ENCODE assay signal across 1 cellular context in the genomic region with DNA sequence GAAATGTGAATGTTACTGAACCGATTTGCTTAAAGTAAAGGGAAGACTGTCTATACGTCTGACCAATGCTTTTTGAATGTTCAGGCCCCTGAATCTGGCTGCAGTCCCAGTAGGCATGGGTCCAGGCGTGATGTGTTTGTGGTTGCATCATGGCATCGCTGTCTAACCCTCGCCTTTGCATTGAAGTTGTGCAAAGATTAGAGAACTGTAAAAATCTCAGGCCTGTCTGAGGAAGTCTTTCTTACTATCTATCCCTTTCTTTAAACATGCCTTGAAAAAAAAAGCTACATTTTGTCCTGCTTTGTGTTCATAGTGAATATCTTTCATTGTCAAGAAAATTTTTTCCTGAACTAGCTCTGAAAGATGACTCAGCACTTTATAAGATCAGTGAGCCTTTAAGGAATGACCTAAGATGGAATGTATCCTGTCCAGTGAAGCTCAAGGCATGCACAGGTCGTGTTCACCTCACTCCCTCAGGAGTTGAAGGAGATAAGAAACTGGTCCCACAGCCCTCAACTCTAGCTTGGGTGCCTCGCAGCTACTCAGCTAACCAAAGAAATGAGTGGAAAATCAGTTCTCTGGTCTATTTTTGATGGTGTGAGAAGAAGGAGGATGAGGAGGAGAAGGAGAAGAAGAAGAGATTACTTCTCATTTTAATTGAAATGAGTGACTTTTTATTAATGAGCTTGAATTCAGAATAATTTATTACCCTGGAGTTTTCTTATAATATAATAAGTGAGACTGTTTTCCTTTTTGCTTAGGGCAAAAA.
TF ChIP-seq lines count a peak whose summit lies in the region.

No MANE protein-coding gene starts in this region.

TF ChIP-seq in HEK293, 187 proteins besides CTCF, POLR2A, EP300 and RAD21 (continued from another document and continues in another):
- TF ChIP-seq, protein P1, sequence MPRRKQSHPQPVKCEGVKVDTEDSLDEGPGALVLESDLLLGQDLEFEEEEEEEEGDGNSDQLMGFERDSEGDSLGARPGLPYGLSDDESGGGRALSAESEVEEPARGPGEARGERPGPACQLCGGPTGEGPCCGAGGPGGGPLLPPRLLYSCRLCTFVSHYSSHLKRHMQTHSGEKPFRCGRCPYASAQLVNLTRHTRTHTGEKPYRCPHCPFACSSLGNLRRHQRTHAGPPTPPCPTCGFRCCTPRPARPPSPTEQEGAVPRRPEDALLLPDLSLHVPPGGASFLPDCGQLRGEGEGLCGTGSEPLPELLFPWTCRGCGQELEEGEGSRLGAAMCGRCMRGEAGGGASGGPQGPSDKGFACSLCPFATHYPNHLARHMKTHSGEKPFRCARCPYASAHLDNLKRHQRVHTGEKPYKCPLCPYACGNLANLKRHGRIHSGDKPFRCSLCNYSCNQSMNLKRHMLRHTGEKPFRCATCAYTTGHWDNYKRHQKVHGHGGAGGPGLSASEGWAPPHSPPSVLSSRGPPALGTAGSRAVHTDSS (tag by site-specific recombination; IDR thresholded peaks at IDR 0.05): peak; percentile 65
- no peak for TF ChIP-seq ZFP3 (tag by site-specific recombination; IDR thresholded peaks at IDR 0.05; ENCODE audit: low read depth)
- no peak for TF ChIP-seq KLF1 (tag by site-specific recombination; IDR thresholded peaks at IDR 0.05)
- peak; percentile 82 for TF ChIP-seq ZBTB17 (tag by site-specific recombination; IDR thresholded peaks at IDR 0.05)
- TF ChIP-seq ZNF558 (tag by site-specific recombination; IDR thresholded peaks at IDR 0.05): peak; percentile 78
- TF ChIP-seq ZNF18 (tag by site-specific recombination; IDR thresholded peaks at IDR 0.05): no peak
- TF ChIP-seq, protein P2, sequence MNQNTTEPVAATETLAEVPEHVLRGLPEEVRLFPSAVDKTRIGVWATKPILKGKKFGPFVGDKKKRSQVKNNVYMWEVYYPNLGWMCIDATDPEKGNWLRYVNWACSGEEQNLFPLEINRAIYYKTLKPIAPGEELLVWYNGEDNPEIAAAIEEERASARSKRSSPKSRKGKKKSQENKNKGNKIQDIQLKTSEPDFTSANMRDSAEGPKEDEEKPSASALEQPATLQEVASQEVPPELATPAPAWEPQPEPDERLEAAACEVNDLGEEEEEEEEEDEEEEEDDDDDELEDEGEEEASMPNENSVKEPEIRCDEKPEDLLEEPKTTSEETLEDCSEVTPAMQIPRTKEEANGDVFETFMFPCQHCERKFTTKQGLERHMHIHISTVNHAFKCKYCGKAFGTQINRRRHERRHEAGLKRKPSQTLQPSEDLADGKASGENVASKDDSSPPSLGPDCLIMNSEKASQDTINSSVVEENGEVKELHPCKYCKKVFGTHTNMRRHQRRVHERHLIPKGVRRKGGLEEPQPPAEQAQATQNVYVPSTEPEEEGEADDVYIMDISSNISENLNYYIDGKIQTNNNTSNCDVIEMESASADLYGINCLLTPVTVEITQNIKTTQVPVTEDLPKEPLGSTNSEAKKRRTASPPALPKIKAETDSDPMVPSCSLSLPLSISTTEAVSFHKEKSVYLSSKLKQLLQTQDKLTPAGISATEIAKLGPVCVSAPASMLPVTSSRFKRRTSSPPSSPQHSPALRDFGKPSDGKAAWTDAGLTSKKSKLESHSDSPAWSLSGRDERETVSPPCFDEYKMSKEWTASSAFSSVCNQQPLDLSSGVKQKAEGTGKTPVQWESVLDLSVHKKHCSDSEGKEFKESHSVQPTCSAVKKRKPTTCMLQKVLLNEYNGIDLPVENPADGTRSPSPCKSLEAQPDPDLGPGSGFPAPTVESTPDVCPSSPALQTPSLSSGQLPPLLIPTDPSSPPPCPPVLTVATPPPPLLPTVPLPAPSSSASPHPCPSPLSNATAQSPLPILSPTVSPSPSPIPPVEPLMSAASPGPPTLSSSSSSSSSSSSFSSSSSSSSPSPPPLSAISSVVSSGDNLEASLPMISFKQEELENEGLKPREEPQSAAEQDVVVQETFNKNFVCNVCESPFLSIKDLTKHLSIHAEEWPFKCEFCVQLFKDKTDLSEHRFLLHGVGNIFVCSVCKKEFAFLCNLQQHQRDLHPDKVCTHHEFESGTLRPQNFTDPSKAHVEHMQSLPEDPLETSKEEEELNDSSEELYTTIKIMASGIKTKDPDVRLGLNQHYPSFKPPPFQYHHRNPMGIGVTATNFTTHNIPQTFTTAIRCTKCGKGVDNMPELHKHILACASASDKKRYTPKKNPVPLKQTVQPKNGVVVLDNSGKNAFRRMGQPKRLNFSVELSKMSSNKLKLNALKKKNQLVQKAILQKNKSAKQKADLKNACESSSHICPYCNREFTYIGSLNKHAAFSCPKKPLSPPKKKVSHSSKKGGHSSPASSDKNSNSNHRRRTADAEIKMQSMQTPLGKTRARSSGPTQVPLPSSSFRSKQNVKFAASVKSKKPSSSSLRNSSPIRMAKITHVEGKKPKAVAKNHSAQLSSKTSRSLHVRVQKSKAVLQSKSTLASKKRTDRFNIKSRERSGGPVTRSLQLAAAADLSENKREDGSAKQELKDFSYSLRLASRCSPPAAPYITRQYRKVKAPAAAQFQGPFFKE (tag by site-specific recombination; IDR thresholded peaks at IDR 0.05; ENCODE audit: borderline replicate concordance): no peak
- TF ChIP-seq ZNF362 (tag by site-specific recombination; IDR thresholded peaks at IDR 0.05): 0 out of 2 replicates have a peak, but pooled peaks have one; percentile 18
- TF ChIP-seq WT1 (tag by site-specific recombination; IDR thresholded peaks at IDR 0.05): no peak
- no peak for TF ChIP-seq ZNF530 (tag by site-specific recombination; IDR thresholded peaks at IDR 0.05; ENCODE audit: low read depth)
- TF ChIP-seq ZNF626 (tag by site-specific recombination; IDR thresholded peaks at IDR 0.05): no peak
- TF ChIP-seq ZNF670 (tag by site-specific recombination; IDR thresholded peaks at IDR 0.05; ENCODE audit: low read depth): no peak
- TF ChIP-seq ZEB2 (tag by site-specific recombination; IDR thresholded peaks at IDR 0.05): peak; percentile 60; the same call in 1 of the 2 replicates
- peak; percentile 41; the same call in 1 of the 2 replicates for TF ChIP-seq ZNF394 (tag by site-specific recombination; IDR thresholded peaks at IDR 0.05; ENCODE audit: borderline replicate concordance)
- TF ChIP-seq, protein P3, sequence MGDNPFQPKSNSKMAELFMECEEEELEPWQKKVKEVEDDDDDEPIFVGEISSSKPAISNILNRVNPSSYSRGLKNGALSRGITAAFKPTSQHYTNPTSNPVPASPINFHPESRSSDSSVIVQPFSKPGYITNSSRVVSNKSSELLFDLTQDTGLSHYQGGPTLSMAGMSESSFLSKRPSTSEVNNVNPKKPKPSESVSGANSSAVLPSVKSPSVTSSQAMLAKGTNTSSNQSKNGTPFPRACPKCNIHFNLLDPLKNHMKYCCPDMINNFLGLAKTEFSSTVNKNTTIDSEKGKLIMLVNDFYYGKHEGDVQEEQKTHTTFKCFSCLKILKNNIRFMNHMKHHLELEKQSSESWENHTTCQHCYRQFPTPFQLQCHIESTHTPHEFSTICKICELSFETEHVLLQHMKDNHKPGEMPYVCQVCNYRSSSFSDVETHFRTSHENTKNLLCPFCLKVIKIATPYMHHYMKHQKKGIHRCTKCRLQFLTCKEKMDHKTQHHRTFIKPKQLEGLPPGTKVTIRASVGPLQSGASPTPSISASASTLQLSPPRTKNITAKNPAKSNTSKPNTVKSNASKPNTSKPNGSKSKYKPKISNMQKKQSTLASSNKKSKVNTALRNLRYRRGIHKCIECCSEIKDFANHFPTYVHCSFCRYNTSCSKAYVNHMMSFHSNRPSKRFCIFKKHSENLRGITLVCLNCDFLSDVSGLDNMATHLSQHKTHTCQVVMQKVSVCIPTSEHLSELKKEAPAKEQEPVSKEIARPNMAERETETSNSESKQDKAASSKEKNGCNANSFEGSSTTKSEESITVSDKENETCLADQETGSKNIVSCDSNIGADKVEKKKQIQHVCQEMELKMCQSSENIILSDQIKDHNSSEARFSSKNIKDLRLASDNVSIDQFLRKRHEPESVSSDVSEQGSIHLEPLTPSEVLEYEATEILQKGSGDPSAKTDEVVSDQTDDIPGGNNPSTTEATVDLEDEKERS (tag by site-specific recombination; IDR thresholded peaks at IDR 0.05): no peak
- no peak for TF ChIP-seq ZNF248 (tag by site-specific recombination; IDR thresholded peaks at IDR 0.05)
- TF ChIP-seq SALL2 (tag by site-specific recombination; IDR thresholded peaks at IDR 0.05; ENCODE audit: borderline replicate concordance): no peak
- no peak for TF ChIP-seq HOXC10 (CRISPR knock-in tag; IDR thresholded peaks at IDR 0.05)
- TF ChIP-seq ZBTB20 (tag by site-specific recombination; IDR thresholded peaks at IDR 0.05): peak; percentile 94
- TF ChIP-seq ZNF585B (tag by site-specific recombination; IDR thresholded peaks at IDR 0.05): no peak
- TF ChIP-seq, protein P4, sequence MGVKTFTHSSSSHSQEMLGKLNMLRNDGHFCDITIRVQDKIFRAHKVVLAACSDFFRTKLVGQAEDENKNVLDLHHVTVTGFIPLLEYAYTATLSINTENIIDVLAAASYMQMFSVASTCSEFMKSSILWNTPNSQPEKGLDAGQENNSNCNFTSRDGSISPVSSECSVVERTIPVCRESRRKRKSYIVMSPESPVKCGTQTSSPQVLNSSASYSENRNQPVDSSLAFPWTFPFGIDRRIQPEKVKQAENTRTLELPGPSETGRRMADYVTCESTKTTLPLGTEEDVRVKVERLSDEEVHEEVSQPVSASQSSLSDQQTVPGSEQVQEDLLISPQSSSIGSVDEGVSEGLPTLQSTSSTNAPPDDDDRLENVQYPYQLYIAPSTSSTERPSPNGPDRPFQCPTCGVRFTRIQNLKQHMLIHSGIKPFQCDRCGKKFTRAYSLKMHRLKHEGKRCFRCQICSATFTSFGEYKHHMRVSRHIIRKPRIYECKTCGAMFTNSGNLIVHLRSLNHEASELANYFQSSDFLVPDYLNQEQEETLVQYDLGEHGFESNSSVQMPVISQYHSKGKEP (tag by site-specific recombination; IDR thresholded peaks at IDR 0.05): peak; percentile 57; the same call in 1 of the 2 replicates
- TF ChIP-seq ZBTB26 (tag by site-specific recombination; optimal IDR thresholded peaks at IDR 0.05): no peak
- TF ChIP-seq, protein P5, sequence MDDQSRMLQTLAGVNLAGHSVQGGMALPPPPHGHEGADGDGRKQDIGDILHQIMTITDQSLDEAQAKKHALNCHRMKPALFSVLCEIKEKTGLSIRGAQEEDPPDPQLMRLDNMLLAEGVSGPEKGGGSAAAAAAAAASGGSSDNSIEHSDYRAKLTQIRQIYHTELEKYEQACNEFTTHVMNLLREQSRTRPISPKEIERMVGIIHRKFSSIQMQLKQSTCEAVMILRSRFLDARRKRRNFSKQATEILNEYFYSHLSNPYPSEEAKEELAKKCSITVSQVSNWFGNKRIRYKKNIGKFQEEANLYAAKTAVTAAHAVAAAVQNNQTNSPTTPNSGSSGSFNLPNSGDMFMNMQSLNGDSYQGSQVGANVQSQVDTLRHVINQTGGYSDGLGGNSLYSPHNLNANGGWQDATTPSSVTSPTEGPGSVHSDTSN (CRISPR knock-in tag; IDR thresholded peaks at IDR 0.05): no peak
- TF ChIP-seq ZNF184 (tag by site-specific recombination; IDR thresholded peaks at IDR 0.05): peak; percentile 58; the same call in 1 of the 2 replicates
- TF ChIP-seq ZNF266 (tag by site-specific recombination; IDR thresholded peaks at IDR 0.05; ENCODE audit: low read depth): no peak
- TF ChIP-seq SCRT1 (tag by site-specific recombination; IDR thresholded peaks at IDR 0.05; ENCODE audit: borderline replicate concordance): no peak
- no peak for TF ChIP-seq ELK4 (IDR thresholded peaks at IDR 0.05; ENCODE audit: borderline replicate concordance, low read depth, low read length)
- TF ChIP-seq ZNF629 (tag by site-specific recombination; IDR thresholded peaks at IDR 0.05): peak; percentile 80
- TF ChIP-seq ZNF777 (tag by site-specific recombination; IDR thresholded peaks at IDR 0.05; ENCODE audit: borderline replicate concordance): no peak
- peak; percentile 49; the same call in 1 of the 2 replicates for TF ChIP-seq ZNF174 (tag by site-specific recombination; IDR thresholded peaks at IDR 0.05)
- no peak for TF ChIP-seq ZNF16 (tag by site-specific recombination; IDR thresholded peaks at IDR 0.05; ENCODE audit: low read depth)
- no peak for TF ChIP-seq HOXA7 (CRISPR knock-in tag; IDR thresholded peaks at IDR 0.05; ENCODE audit: borderline replicate concordance)
- no peak for TF ChIP-seq ZNF521 (tag by site-specific recombination; IDR thresholded peaks at IDR 0.05)
- no peak for TF ChIP-seq ZNF175 (tag by site-specific recombination; IDR thresholded peaks at IDR 0.05)
- TF ChIP-seq ZNF335 (tag by site-specific recombination; conservative IDR thresholded peaks at IDR 0.05): peak; percentile 95
